ENCODE assay signal across 9 cellular contexts in genomic region chr2:156320491-156320896, GRCh38. TPM values are rescaled to one million over a fixed set of nuclear protein-coding genes. Genes with fewer than 3 reads are reported as not detected.
A peak's percentile ranks its signal among the peaks of the same experiment; 100 is the strongest.
DNase-seq lines count a peak whose midpoint lies in the region; ATAC-seq and TF ChIP-seq lines count a peak whose summit lies in the region.
"Had no signal": no experiment of that assay in that cellular context is flagged by ENCODE, and none has a peak within 500 bp of the region (broad histone marks: within the 10 kb centered on the region; RNA-seq: fewer than 3 reads in every experiment).

No MANE protein-coding gene starts in this region.

- WGBS in mammary epithelial cell (ENCODE audit: low coverage, missing lambda C conversion rate), result 5% methylated on average over 4 of the region's 28 CpGs
- 1 to 4% (median 2%) methylated on average over 25 to 28 of the region's 28 CpGs for WGBS in stomach, 5 donors

- H3K79me2 ChIP-seq in mammary epithelial cell (ENCODE audit: insufficient read depth, low read length), result no peaks in the 10 kb centered on the region

- H3K4me3 ChIP-seq in mammary epithelial cell (replicated peaks in 1 of 3; ENCODE audit: insufficient read depth in 1 of 3, low read depth in 2 of 3, low read length in 3 of 3) (peak overlapping the region in 2 of 3 experiments; percentile 2 to 29), stomach (peak overlapping the region; percentile 43 to 57 (median 44))

- H3K36me3 ChIP-seq in mammary epithelial cell (ENCODE audit: insufficient read depth, low read length) (no peaks in the 10 kb centered on the region), stomach (peaks cover 5 to 10% (median 7%) of the 10 kb centered on the region in 4 donors)

- BruUV-seq in mammary epithelial cell (replicated peaks; lab: Mats Ljungman, UMichigan), result no TSS peak

- DNase-seq in HK-2 (ENCODE audit: unreplicated experiment) (peak; percentile 53), mammary epithelial cell (no peak), left lobe of liver (ENCODE audit: low spot score) (no peak), stomach (peak; percentile 38), NCI-H2107 (lab: John Stamatoyannopoulos, UW) (no peak), SHP77 (lab: John Stamatoyannopoulos, UW) (no peak), SIG-M5 (lab: John Stamatoyannopoulos, UW) (no peak), AML-193 (lab: John Stamatoyannopoulos, UW) (no peak)
- DNase-seq: NCI-H1105 treated with DMSO at 0.1 percent for 48 hours had no signal

- TF ChIP-seq POLR2A in stomach (IDR thresholded peaks at IDR 0.05), result no peak

- in situ Hi-C loops in mammary epithelial cell (cut with MboI; ENCODE audit: low sequenced_read_pairs in 2 of 2), result no loop called here

- ATAC-seq in left lobe of liver, result peak; percentile 69

- intact Hi-C loops in mammary epithelial cell (cut with micrococcal nuclease) (no loop called here), stomach (cut with DNase I; ENCODE audit: low total_unique reads) (no loop called here)

- CTCF ChIA-PET in mammary epithelial cell (lab: Charles Lee; ENCODE audit: low non-redundant PET), result no interaction called here

- H4K20me1 ChIP-seq in mammary epithelial cell (ENCODE audit: insufficient read depth, low read length), result no peaks in the 10 kb centered on the region

- H3K9me3 ChIP-seq in mammary epithelial cell (replicated peaks; ENCODE audit: insufficient read depth, low read length) (peaks cover 5% of the 10 kb centered on the region), stomach (no peaks in the 10 kb centered on the region)

- no peak for TF ChIP-seq CTCF in mammary epithelial cell (conservative IDR thresholded peaks at IDR 0.05 in 1 of 2, IDR thresholded peaks at IDR 0.05 in 1 of 2; ENCODE audit: extremely low read depth in 1 of 2, insufficient read depth in 1 of 2, low read depth in 1 of 2, low read length in 2 of 2)
- TF ChIP-seq CTCF in stomach (IDR thresholded peaks at IDR 0.05), result peak in 1 of 7 experiments; percentile 4

- peak overlapping the region; percentile 77 for H3K4me2 ChIP-seq in mammary epithelial cell (ENCODE audit: insufficient read depth, low read depth, low read length)

- dilution Hi-C loops in mammary epithelial cell (cut with HindIII; ENCODE audit: low sequenced_read_pairs), result no loop called here

- peaks cover 6% of the 10 kb centered on the region for H3K27me3 ChIP-seq in mammary epithelial cell (ENCODE audit: insufficient read depth, low read length)
- H3K27me3 ChIP-seq in stomach, result peaks cover 0 to 47% (median 4%) of the 10 kb centered on the region in 3 donors

- H3K27ac ChIP-seq in mammary epithelial cell (ENCODE audit: insufficient read depth, low read depth, low read length) (no peak overlapping the region), stomach (peak overlapping the region; percentile 74 to 85 (median 79))

- no peak overlapping the region for H3K9ac ChIP-seq in mammary epithelial cell (ENCODE audit: insufficient read depth, low read length)

- H2AFZ ChIP-seq in mammary epithelial cell (ENCODE audit: low read depth, low read length), result peak overlapping the region; percentile 68

- TF ChIP-seq EP300 in stomach (IDR thresholded peaks at IDR 0.05), result no peak

- H3K4me1 ChIP-seq in mammary epithelial cell (ENCODE audit: insufficient read depth, low read length), result peaks cover 7% of the 10 kb centered on the region
- peaks cover 7 to 36% (median 28%) of the 10 kb centered on the region in 4 donors for H3K4me1 ChIP-seq in stomach

RNA-seq across cellular contexts. Expression of gene NR4A2, which starts 12.0 kb away (rescaled TPM):
- total RNA-seq in mammary epithelial cell, result 1 to 10 TPM in 1 of 2 donors, under 1 TPM in 1; 0.50 to 1.3 TPM
- polyA plus RNA-seq in mammary epithelial cell, result 0.26 TPM
- polyA minus RNA-seq in mammary epithelial cell, result not detected
- 0.91 TPM for total RNA-seq in left lobe of liver
- 10 to 100 TPM in 2 of 5 donors, 1 to 10 TPM in 1, not detected in 2; 7.7 to 17.4 (median 13.8) TPM for total RNA-seq in stomach
- 10 to 100 TPM in 1 of 3 donors, 1 to 10 TPM in 2; 4.7 to 20.7 (median 4.7) TPM for polyA plus RNA-seq in stomach

Comparison
In these comparisons a context has a peak if more than half of its experiments do, and no peak if none do; other contexts are left out.
1. DNase-seq: peak in HK-2 (single experiment) and stomach (single experiment); none in mammary epithelial cell (single experiment), left lobe of liver (single experiment), NCI-H2107 (single experiment), SHP77 (0 of 2), SIG-M5 (single experiment) and AML-193 (0 of 2).